10 cellular contexts compared by ENCODE assay signal in genomic region chr12:75483411-75483810, GRCh38. TPM values are rescaled to one million over a fixed set of nuclear protein-coding genes. Genes with fewer than 3 reads are reported as not detected.
DNase-seq lines count a peak whose midpoint lies in the region; ATAC-seq and TF ChIP-seq lines count a peak whose summit lies in the region.
"Had no signal": no experiment of that assay in that cellular context is flagged by ENCODE, and none has a peak within 500 bp of the region (broad histone marks: within the 10 kb centered on the region; RNA-seq: fewer than 3 reads in every experiment).

No MANE protein-coding gene starts in this region.

- H3K27ac ChIP-seq in esophagus muscularis mucosa (replicated peaks in 1 of 4) = peak overlapping the region; percentile 15 to 53 (median 25)

- H3K4me1 ChIP-seq in esophagus muscularis mucosa (peaks cover 0 to 48% (median 41%) of the 10 kb centered on the region in 4 donors), skeletal muscle satellite cell (ENCODE audit: control insufficient read depth, insufficient read depth, low read length) (peaks cover 55% of the 10 kb centered on the region), mucosa of descending colon (ENCODE audit: low read depth) (no peaks in the 10 kb centered on the region)

- ATAC-seq in HG03039 (IDR thresholded peaks at IDR 0.05; ENCODE audit: unreplicated experiment) (no peak), mucosa of descending colon (no peak)
- ATAC-seq: activated naive CD4-positive, alpha-beta T cell treated with anti-CD3 and anti-CD28 coated beads, Interleukin-2, amount 50 U/mL, for 72 hours; left lobe of liver had no signal

- H3K9ac ChIP-seq in skeletal muscle satellite cell (ENCODE audit: low read depth, low read length) = peak overlapping the region; percentile 87

- H3K36me3 ChIP-seq in esophagus muscularis mucosa (peaks cover 0 to 10% (median 0%) of the 10 kb centered on the region in 4 donors), skeletal muscle satellite cell (ENCODE audit: insufficient read depth, low read length) (peaks cover 46% of the 10 kb centered on the region), mucosa of descending colon (ENCODE audit: low read depth) (no peaks in the 10 kb centered on the region)

- 37% methylated on average over 2 of the region's 2 CpGs for WGBS in esophagus muscularis mucosa

- intact Hi-C loops in esophagus muscularis mucosa (cut with DNase I) = loop anchor here (5.0 kb wide), 2 partner anchors 91 to 151 kb away; partner anchors contain the start of genes CAPS2, GLIPR1L1 and GLIPR1L2
- intact Hi-C loops in cardiac septum (cut with DNase I) = loop anchor here (10.0 kb wide), 1 partner anchor 89 kb away; the partner anchor contains the start of gene GLIPR1L2
- intact Hi-C loops in mucosa of descending colon (cut with DNase I, micrococcal nuclease) = no loop called here

- H3K27me3 ChIP-seq in esophagus muscularis mucosa (no peaks in the 10 kb centered on the region), skeletal muscle satellite cell (ENCODE audit: control insufficient read depth, insufficient read depth, low read length) (no peaks in the 10 kb centered on the region)

- TF ChIP-seq CTCF in NB4 (IDR thresholded peaks at IDR 0.05; ENCODE audit: low read depth, low read length) = no peak
- TF ChIP-seq CTCF in esophagus muscularis mucosa (IDR thresholded peaks at IDR 0.05) = no peak
- TF ChIP-seq CTCF in mucosa of descending colon (IDR thresholded peaks at IDR 0.05) = no peak

- TF ChIP-seq POLR2A in NB4 (IDR thresholded peaks at IDR 0.05; ENCODE audit: extremely low read depth, insufficient read length) = no peak
- TF ChIP-seq POLR2A in esophagus muscularis mucosa (IDR thresholded peaks at IDR 0.05; ENCODE audit: low read depth) = no peak

- H3K4me3 ChIP-seq in NB4 (ENCODE audit: low read depth, low read length) = peak overlapping the region; percentile 75
- H3K4me3 ChIP-seq in esophagus muscularis mucosa = peak overlapping the region in 2 of 4 donors; percentile 57 to 66
- peak overlapping the region; percentile 72 for H3K4me3 ChIP-seq in skeletal muscle satellite cell (ENCODE audit: low read length)
- no peak overlapping the region for H3K4me3 ChIP-seq in mucosa of descending colon

- DNase-seq in NCI-H82 (lab: John Stamatoyannopoulos, UW) (peak; percentile 26), NCI-H82 treated with DMSO at 0.1 percent for 48 hours (lab: John Stamatoyannopoulos, UW; ENCODE audit: unreplicated experiment) (no peak), NB4 (ENCODE audit: low read depth) (no peak), esophagus muscularis mucosa (ENCODE audit: extremely low spot score) (no peak), cardiac septum (ENCODE audit: low spot score) (no peak), mucosa of descending colon (no peak)

- H3K9me3 ChIP-seq in esophagus muscularis mucosa (no peaks in the 10 kb centered on the region), skeletal muscle satellite cell (replicated peaks; ENCODE audit: low read length) (no peaks in the 10 kb centered on the region), mucosa of descending colon (no peaks in the 10 kb centered on the region)

- TF ChIP-seq EP300 in esophagus muscularis mucosa (IDR thresholded peaks at IDR 0.05) = no peak

- H3K4me2 ChIP-seq in skeletal muscle satellite cell (ENCODE audit: low read length) = peak overlapping the region; percentile 83

RNA-seq across cellular contexts. Expression of gene GLIPR1, which starts 2.9 kb away (rescaled TPM):
- total RNA-seq in esophagus muscularis mucosa (10 to 100 TPM; 10.9 to 19.5 (median 15.8) TPM), cardiac septum (7.8 TPM), mucosa of descending colon (10 to 100 TPM in 2 of 3 donors, 1 to 10 TPM in 1; 3.8 to 20.1 (median 10.1) TPM)
- 128 and 135 TPM in 2 replicates for total RNA-seq in skeletal muscle satellite cell (2012; rRNA removed)

RNA-seq across cellular contexts. Expression of gene KRR1, which starts 28.0 kb away (rescaled TPM):
- total RNA-seq in esophagus muscularis mucosa (10 to 100 TPM; 17.9 to 37.4 (median 23.8) TPM), cardiac septum (38.1 TPM), mucosa of descending colon (10 to 100 TPM; 34.1 to 48.5 (median 34.8) TPM)
- total RNA-seq in skeletal muscle satellite cell (2012; rRNA removed) = 22.5 and 27.4 TPM in 2 replicates

Comparison
In these comparisons a context has a peak if more than half of its experiments do, and no peak if none do; other contexts are left out.
1. intact Hi-C loops: an anchor here in esophagus muscularis mucosa (5.0 kb wide) and cardiac septum (10.0 kb wide); none called in mucosa of descending colon.